ENCODE assay signal across 13 cellular contexts in the genomic region with DNA sequence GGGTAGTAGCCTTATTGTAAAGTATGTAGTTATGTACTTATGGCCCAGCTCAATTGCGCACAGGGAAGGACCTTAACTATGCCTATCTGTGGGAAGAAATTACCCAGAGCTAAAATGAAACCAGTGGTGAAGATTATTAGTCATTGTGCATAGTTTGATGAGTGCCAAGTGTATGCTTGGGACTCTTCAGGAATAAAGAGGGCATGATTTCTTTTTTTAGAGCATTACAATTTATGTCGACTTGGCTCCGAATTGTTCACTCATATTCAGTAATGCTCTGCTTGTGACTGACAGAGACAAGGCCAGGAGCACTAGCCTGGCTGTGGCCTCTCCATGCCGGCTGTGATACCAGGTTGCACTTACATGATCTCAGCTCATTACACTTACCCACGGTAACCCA.
DNase-seq lines count a peak whose midpoint lies in the region; ATAC-seq, FAIRE-seq and TF ChIP-seq lines count a peak whose summit lies in the region.
"Had no signal": no experiment of that assay in that cellular context is flagged by ENCODE, and none has a peak within 500 bp of the region (broad histone marks: within the 10 kb centered on the region; RNA-seq: fewer than 3 reads in every experiment).

No MANE protein-coding gene starts in this region.

- H3K9me2 ChIP-seq in GM23248 (ENCODE audit: insufficient read depth) = no peaks in the 10 kb centered on the region

- H3F3A ChIP-seq in GM23248 (ENCODE audit: insufficient read depth) = peaks cover 24% of the 10 kb centered on the region

- H3K4me2 ChIP-seq in GM23248 (ENCODE audit: unreplicated experiment) = peak overlapping the region; percentile 99

- 4 to 7% methylated on average over 5 of the region's 5 CpGs for WGBS in GM23248 (ENCODE audit: low coverage in 1 of 2, low lambda C conversion rate in 2 of 2, missing lambda C conversion rate in 2 of 2), 2 experiments
- WGBS in gastroesophageal sphincter (ENCODE audit: low coverage in 1 of 2), 2 donors = 15 to 57% methylated on average over 3 to 5 of the region's 5 CpGs

- TF ChIP-seq CTCF in astrocyte of the cerebellum (IDR thresholded peaks at IDR 0.05; ENCODE audit: low read depth, low read length, missing control alignments) (no peak), gastroesophageal sphincter (IDR thresholded peaks at IDR 0.05) (no peak), gastrocnemius medialis (IDR thresholded peaks at IDR 0.05 in 4 of 5, conservative IDR thresholded peaks at IDR 0.05 in 1 of 5) (no peak), kidney (IDR thresholded peaks at IDR 0.05; ENCODE audit: borderline replicate concordance, extremely low read depth, insufficient read depth) (no peak)

- H3K79me2 ChIP-seq in GM23248 (ENCODE audit: insufficient read depth) = peaks cover 64% of the 10 kb centered on the region

- H2AFZ ChIP-seq in GM23248 = no peak overlapping the region

- in situ Hi-C loops in GM23248 (cut with MboI) = no loop called here
- in situ Hi-C loops in astrocyte of the cerebellum (cut with HindIII; ENCODE audit: low sequenced_read_pairs) = no loop called here
- in situ Hi-C loops in gastrocnemius medialis (cut with MboI; ENCODE audit: low sequenced_read_pairs in 4 of 4) = no loop called here

- peak; percentile 91 for DNase-seq in GM23248
- DNase-seq in astrocyte of the cerebellum (ENCODE audit: low read depth) = peak; percentile 67
- DNase-seq in gastrocnemius medialis = peak; percentile 71 to 76
- DNase-seq in kidney = no peak
- no peak for DNase-seq in hepatic stellate cell (ENCODE audit: low spot score)
- DNase-seq in T-helper 1 cell = no peak
- DNase-seq: activated CD4-positive, alpha-beta T cell treated with anti-CD3 and anti-CD28 coated beads for 36 hours; CD4-positive, CD25-positive, alpha-beta regulatory T cell; NCI-H1105 had no signal

- H3K27ac ChIP-seq in GM23248 (peak overlapping the region; percentile 93), gastroesophageal sphincter (peak overlapping the region in 3 of 4 donors; percentile 76 to 90 (median 84)), gastrocnemius medialis (peak overlapping the region; percentile 70 to 81 (median 78)), kidney (ENCODE audit: low read depth in 2 of 2, low read length in 2 of 2) (no peak overlapping the region)
- H3K27ac ChIP-seq: coronary artery had no signal

- ATAC-seq in gastroesophageal sphincter = no peak
- peak; percentile 84 to 91 for ATAC-seq in gastrocnemius medialis
- no peak for ATAC-seq in HG02798 (IDR thresholded peaks at IDR 0.05; ENCODE audit: poor library complexity, unreplicated experiment)
- ATAC-seq: activated CD4-positive, alpha-beta T cell treated with anti-CD3 and anti-CD28 coated beads for 36 hours; activated T-helper 17 cell treated with anti-CD3 and anti-CD28 coated beads, Interleukin-2, amount 50 U/mL, for 72 hours had no signal

- H3K27me3 ChIP-seq in GM23248 (replicated peaks; ENCODE audit: insufficient read depth) = no peaks in the 10 kb centered on the region
- H3K27me3 ChIP-seq in gastroesophageal sphincter = no peaks in the 10 kb centered on the region
- no peaks in the 10 kb centered on the region for H3K27me3 ChIP-seq in gastrocnemius medialis

- H3K4me1 ChIP-seq in GM23248 (ENCODE audit: insufficient read depth) (peaks cover 28% of the 10 kb centered on the region), gastroesophageal sphincter (peaks cover 0 to 52% (median 10%) of the 10 kb centered on the region in 3 donors), gastrocnemius medialis (peaks cover 33 to 43% of the 10 kb centered on the region in 2 donors), kidney (ENCODE audit: control insufficient read depth in 1 of 2, insufficient read depth in 1 of 2, low read depth in 1 of 2, low read length in 2 of 2) (peaks cover 5% of the 10 kb centered on the region in 2 donors)

- FAIRE-seq in kidney (lab: Jason Lieb, UNC) = no peak

- TF ChIP-seq POLR2A in gastroesophageal sphincter (IDR thresholded peaks at IDR 0.05) (no peak), gastrocnemius medialis (IDR thresholded peaks at IDR 0.05) (peak in 1 of 2 donors; percentile 12)

- TF ChIP-seq EP300 in gastroesophageal sphincter (IDR thresholded peaks at IDR 0.05) = no peak

- peak overlapping the region; percentile 96 for H3K9ac ChIP-seq in GM23248
- no peak overlapping the region for H3K9ac ChIP-seq in kidney (ENCODE audit: low read length in 2 of 2)

- H3K9me3 ChIP-seq in GM23248 (ENCODE audit: low read depth) (no peaks in the 10 kb centered on the region), gastroesophageal sphincter (no peaks in the 10 kb centered on the region), gastrocnemius medialis (no peaks in the 10 kb centered on the region), kidney (ENCODE audit: control insufficient read depth in 1 of 2, low read length in 2 of 2) (no peaks in the 10 kb centered on the region)

- intact Hi-C loops in gastrocnemius medialis (cut with DNase I; ENCODE audit: low total_unique reads) (loop anchor here (10.0 kb wide), 1 partner anchor 584 kb away; no protein-coding TSS in a partner anchor), kidney (cut with DNase I) (no loop called here)

- peak overlapping the region; percentile 94 for H3K4me3 ChIP-seq in GM23248
- H3K4me3 ChIP-seq in astrocyte of the cerebellum (ENCODE audit: low read depth, low read length) = no peak overlapping the region
- no peak overlapping the region for H3K4me3 ChIP-seq in gastroesophageal sphincter
- peak overlapping the region in 3 of 4 donors; percentile 5 to 23 (median 10) for H3K4me3 ChIP-seq in gastrocnemius medialis
- H3K4me3 ChIP-seq in kidney (ENCODE audit: low read length in 2 of 2) = no peak overlapping the region
- H3K4me3 ChIP-seq: coronary artery had no signal

- no peaks in the 10 kb centered on the region for H4K20me1 ChIP-seq in GM23248 (ENCODE audit: insufficient read depth)

- no peaks in the 10 kb centered on the region for H3K36me3 ChIP-seq in GM23248 (ENCODE audit: low read depth)
- no peaks in the 10 kb centered on the region for H3K36me3 ChIP-seq in gastroesophageal sphincter
- H3K36me3 ChIP-seq in gastrocnemius medialis = no peaks in the 10 kb centered on the region
- no peaks in the 10 kb centered on the region for H3K36me3 ChIP-seq in kidney (ENCODE audit: control insufficient read depth in 1 of 2, insufficient read depth in 2 of 2, low read length in 2 of 2)

Comparison
In these comparisons a context has a peak if more than half of its experiments do, and no peak if none do; other contexts are left out.
1. DNase-seq: peak in GM23248 (single experiment), astrocyte of the cerebellum (single experiment) and gastrocnemius medialis (2 of 2); none in kidney (single experiment), hepatic stellate cell (single experiment) and T-helper 1 cell (0 of 5).
2. H3K27ac ChIP-seq: peak in GM23248 (single experiment), gastroesophageal sphincter (3 of 4) and gastrocnemius medialis (4 of 4); none in kidney (0 of 2).
3. H3K4me3 ChIP-seq: peak in GM23248 (single experiment) and gastrocnemius medialis (3 of 4); none in astrocyte of the cerebellum (single experiment), gastroesophageal sphincter (0 of 2) and kidney (0 of 2).
4. ATAC-seq: peak in gastrocnemius medialis (2 of 2); none in gastroesophageal sphincter (single experiment) and HG02798 (single experiment).